In genomic region chr11:112885744-112886706, GRCh38 we compare ENCODE assay signal across 1 cellular context.
A peak's percentile ranks its signal among the peaks of the same experiment; 100 is the strongest.
TF ChIP-seq lines count a peak whose summit lies in the region.

No MANE protein-coding gene starts in this region.

TF ChIP-seq in HEK293, 187 proteins besides CTCF, POLR2A, EP300 and RAD21 (continued from another document):
- TF ChIP-seq ZNF169 (tag by site-specific recombination; IDR thresholded peaks at IDR 0.05): no peak
- 0 out of 2 replicates have a peak, but pooled peaks have one; percentile 16 for TF ChIP-seq SP3 (tag by site-specific recombination; IDR thresholded peaks at IDR 0.05)
- no peak for TF ChIP-seq GLI2 (tag by site-specific recombination; IDR thresholded peaks at IDR 0.05; ENCODE audit: borderline replicate concordance, low read depth)
- TF ChIP-seq ZNF626 (tag by site-specific recombination; IDR thresholded peaks at IDR 0.05): no peak
- peak; percentile 92 for TF ChIP-seq ZSCAN16 (tag by site-specific recombination; IDR thresholded peaks at IDR 0.05)
- TF ChIP-seq ZXDB (tag by site-specific recombination; IDR thresholded peaks at IDR 0.05): 0 out of 2 replicates have a peak, but pooled peaks have one; percentile 26
- peak; percentile 33; the same call in 1 of the 2 replicates for TF ChIP-seq REST (tag by site-specific recombination; IDR thresholded peaks at IDR 0.05)
- 0 out of 2 replicates have a peak, but pooled peaks have one; percentile 11 for TF ChIP-seq GLIS1 (tag by site-specific recombination; IDR thresholded peaks at IDR 0.05)
- peak; percentile 53; the same call in 1 of the 2 replicates for TF ChIP-seq WT1 (tag by site-specific recombination; IDR thresholded peaks at IDR 0.05)
- TF ChIP-seq ZNF48 (tag by site-specific recombination; IDR thresholded peaks at IDR 0.05): no peak
- no peak for TF ChIP-seq ZNF211 (tag by site-specific recombination; IDR thresholded peaks at IDR 0.05; ENCODE audit: low read depth)
